12 cellular contexts compared by ENCODE assay signal in genomic region chr7:140053812-140054539, GRCh38. TPM values are rescaled to one million over a fixed set of nuclear protein-coding genes. Genes with fewer than 3 reads are reported as not detected.
DNase-seq lines count a peak whose midpoint lies in the region; ATAC-seq and TF ChIP-seq lines count a peak whose summit lies in the region.
"Had no signal": no experiment of that assay in that cellular context is flagged by ENCODE, and none has a peak within 500 bp of the region (broad histone marks: within the 10 kb centered on the region; RNA-seq: fewer than 3 reads in every experiment).

No MANE protein-coding gene starts in this region.

- no peaks in the 10 kb centered on the region for H3K9me3 ChIP-seq in BLaER1 treated with 17β-estradiol and CSF1 and Interleukin-3, amounts not matched to agents 10 nM and 100 nM (replicated peaks in 1 of 11)
- no peaks in the 10 kb centered on the region for H3K9me3 ChIP-seq in H9 (ENCODE audit: control insufficient read depth, low read depth, low read length)
- H3K9me3 ChIP-seq: lower lobe of right lung had no signal

- no peak overlapping the region for H3K56ac ChIP-seq in H9 (ENCODE audit: insufficient read length, low read depth, low read length)

- H3K9me3 Mint-ChIP-seq in IgD-negative memory B cell (no peaks in the 10 kb centered on the region), nephron progenitor cell (no peaks in the 10 kb centered on the region), H9 (no peaks in the 10 kb centered on the region)

- DNase-seq in nephron progenitor cell: no peak
- DNase-seq in H9: no peak
- no peak for DNase-seq in NCI-H2029 (lab: John Stamatoyannopoulos, UW)
- no peak for DNase-seq in SHP77 (lab: John Stamatoyannopoulos, UW)
- DNase-seq: AML-193, lower lobe of right lung, substantia nigra had no signal

- no peak overlapping the region for H3K4ac ChIP-seq in H9 (ENCODE audit: low read depth, low read length)

- no peak overlapping the region for H2BK120ac ChIP-seq in H9 (ENCODE audit: low read depth, low read length, poor library complexity, severe bottlenecking)

- H4K5ac ChIP-seq in H9 (ENCODE audit: insufficient read length, low read depth, low read length): no peak overlapping the region

- no peak overlapping the region for H3T11ph ChIP-seq in H9 (ENCODE audit: low read length)

- H2BK12ac ChIP-seq in H9 (ENCODE audit: insufficient read length, low read depth, low read length): no peak overlapping the region

- H3K27ac Mint-ChIP-seq in IgD-negative memory B cell: peak overlapping the region; percentile 37 to 94 (median 91)
- H3K27ac Mint-ChIP-seq in nephron progenitor cell: no peak overlapping the region
- no peak overlapping the region for H3K27ac Mint-ChIP-seq in H9

- peaks cover 11 to 71% (median 23%) of the 10 kb centered on the region in 10 experiments for H3K4me1 ChIP-seq in BLaER1 treated with 17β-estradiol and CSF1 and Interleukin-3, amounts not matched to agents 10 nM and 100 nM
- no peaks in the 10 kb centered on the region for H3K4me1 ChIP-seq in H9 (ENCODE audit: insufficient read depth, low read length)

- peak; percentile 85 for ATAC-seq in GM19023 (IDR thresholded peaks at IDR 0.05; ENCODE audit: unreplicated experiment)
- ATAC-seq in HG02759 (IDR thresholded peaks at IDR 0.05; ENCODE audit: unreplicated experiment): peak; percentile 91
- ATAC-seq: lower lobe of right lung had no signal

- no peak overlapping the region for H2AFZ ChIP-seq in H9 (ENCODE audit: low read length)

- no peak overlapping the region for H2BK20ac ChIP-seq in H9 (ENCODE audit: low read depth, low read length, poor library complexity, severe bottlenecking)

- H3K14ac ChIP-seq in H9 (ENCODE audit: insufficient read depth, low read length): no peak overlapping the region

- no peaks in the 10 kb centered on the region for H3K23me2 ChIP-seq in H9 (ENCODE audit: insufficient read length, low read depth, low read length, poor library complexity, severe bottlenecking)

- no peaks in the 10 kb centered on the region for H3K27me3 ChIP-seq in BLaER1 treated with 17β-estradiol and CSF1 and Interleukin-3, amounts not matched to agents 10 nM and 100 nM
- H3K27me3 ChIP-seq in H9 (ENCODE audit: insufficient read depth, low read length): no peaks in the 10 kb centered on the region

- no peak for TF ChIP-seq CTCF in nephron progenitor cell (IDR thresholded peaks at IDR 0.05)
- TF ChIP-seq CTCF in H9 (conservative IDR thresholded peaks at IDR 0.05): no peak

- peaks cover 47 to 90% (median 71%) of the 10 kb centered on the region in 11 experiments for H3K36me3 ChIP-seq in BLaER1 treated with 17β-estradiol and CSF1 and Interleukin-3, amounts not matched to agents 10 nM and 100 nM

- H3K4me1 Mint-ChIP-seq in IgD-negative memory B cell: peaks cover 38 to 54% (median 39%) of the 10 kb centered on the region in 3 donors
- peaks cover 7% of the 10 kb centered on the region for H3K4me1 Mint-ChIP-seq in nephron progenitor cell
- H3K4me1 Mint-ChIP-seq in H9: peaks cover 3 to 5% of the 10 kb centered on the region in 2 experiments; a peak in 2 of 4 replicates

- H4K91ac ChIP-seq in H9 (ENCODE audit: insufficient read length, low read depth, low read length): no peak overlapping the region

- H3K4me3 ChIP-seq in BLaER1 treated with 17β-estradiol and CSF1 and Interleukin-3, amounts not matched to agents 10 nM and 100 nM: no peak overlapping the region
- H3K4me3 ChIP-seq: lower lobe of right lung, skin epidermis had no signal

- no peak overlapping the region for H2BK5ac ChIP-seq in H9 (ENCODE audit: insufficient read length, low read length)

- peak overlapping the region in 6 of 11 experiments; percentile 11 to 64 (median 30); a peak in 9 of 22 replicates for H3K4me2 ChIP-seq in BLaER1 treated with 17β-estradiol and CSF1 and Interleukin-3, amounts not matched to agents 10 nM and 100 nM
- H3K4me2 ChIP-seq in H9 (ENCODE audit: insufficient read depth, insufficient read length, low read length): no peak overlapping the region

- H3K36me3 Mint-ChIP-seq in IgD-negative memory B cell (peaks cover 8% of the 10 kb centered on the region), nephron progenitor cell (ENCODE audit: low read depth) (no peaks in the 10 kb centered on the region), H9 (ENCODE audit: insufficient read depth in 1 of 3, low read depth in 3 of 3) (peaks cover 0 to 2% (median 0%) of the 10 kb centered on the region in 3 experiments; a peak in 2 of 7 replicates)

- no peaks in the 10 kb centered on the region for H3K79me2 ChIP-seq in H9 (ENCODE audit: insufficient read depth, low read length)

- no peak overlapping the region for H2AK5ac ChIP-seq in H9 (ENCODE audit: insufficient read length, low read length)

- H3K4me3 Mint-ChIP-seq in IgD-negative memory B cell: peak overlapping the region; percentile 0 to 85 (median 72)
- no peak overlapping the region for H3K4me3 Mint-ChIP-seq in nephron progenitor cell
- H3K4me3 Mint-ChIP-seq in H9: no peak overlapping the region

- H3K27me3 Mint-ChIP-seq in IgD-negative memory B cell (no peaks in the 10 kb centered on the region), nephron progenitor cell (ENCODE audit: low read depth, poor library complexity) (peaks cover 33% of the 10 kb centered on the region), H9 (ENCODE audit: low read depth) (no peaks in the 10 kb centered on the region; the same call in 1 of the 2 replicates)

- H3K27ac ChIP-seq in BLaER1 treated with 17β-estradiol and CSF1 and Interleukin-3, amounts not matched to agents 10 nM and 100 nM: no peak overlapping the region
- no peak overlapping the region for H3K27ac ChIP-seq in H9 (ENCODE audit: insufficient read length, low read depth, low read length)
- H3K27ac ChIP-seq: lower lobe of right lung had no signal

- H3K23ac ChIP-seq in H9 (ENCODE audit: insufficient read length, low read depth, low read length): no peak overlapping the region

- no CpG with 5 or more reads among the region's 3 CpGs for WGBS in H9 (ENCODE audit: extremely low coverage, insufficient read length, low lambda C conversion rate)

- peaks cover 5 to 73% (median 30%) of the 10 kb centered on the region in 11 experiments; a peak in 14 of 22 replicates for H4K20me1 ChIP-seq in BLaER1 treated with 17β-estradiol and CSF1 and Interleukin-3, amounts not matched to agents 10 nM and 100 nM
- H4K20me1 ChIP-seq in H9 (ENCODE audit: control insufficient read depth, insufficient read depth, insufficient read length): no peaks in the 10 kb centered on the region

- no peak overlapping the region for H4K8ac ChIP-seq in H9 (replicated peaks; ENCODE audit: insufficient read length, low read depth, low read length)

- no peak overlapping the region; a peak in 1 of 22 replicates for H3K9ac ChIP-seq in BLaER1 treated with 17β-estradiol and CSF1 and Interleukin-3, amounts not matched to agents 10 nM and 100 nM
- H3K9ac ChIP-seq in H9 (ENCODE audit: extremely low read depth, insufficient read length, low read length): no peak overlapping the region

- H2BK15ac ChIP-seq in H9 (ENCODE audit: low read depth, low read length): no peak overlapping the region

- H3K18ac ChIP-seq in H9 (ENCODE audit: insufficient read length, low read depth, low read length): no peak overlapping the region

- no peaks in the 10 kb centered on the region for H3K79me1 ChIP-seq in H9 (ENCODE audit: insufficient read depth, low read depth, low read length, poor library complexity, severe bottlenecking)

RNA-seq across cellular contexts. Expression of gene PARP12, which starts 8.8 kb away (rescaled TPM):
- 30.8 TPM for polyA plus RNA-seq in IgD-negative memory B cell
- 11.1 and 11.8 TPM in 2 replicates for total RNA-seq in H9 (2021)

Comparison
In these comparisons a context has a peak if more than half of its experiments do, and no peak if none do; other contexts are left out.
1. H3K27ac Mint-ChIP-seq: peak in IgD-negative memory B cell (3 of 3); none in nephron progenitor cell (single experiment) and H9 (0 of 3).
2. H3K4me3 Mint-ChIP-seq: peak in IgD-negative memory B cell (4 of 4); none in nephron progenitor cell (single experiment) and H9 (0 of 2).